Comparison of ENCODE assay signal across 9 cellular contexts in the genomic region with DNA sequence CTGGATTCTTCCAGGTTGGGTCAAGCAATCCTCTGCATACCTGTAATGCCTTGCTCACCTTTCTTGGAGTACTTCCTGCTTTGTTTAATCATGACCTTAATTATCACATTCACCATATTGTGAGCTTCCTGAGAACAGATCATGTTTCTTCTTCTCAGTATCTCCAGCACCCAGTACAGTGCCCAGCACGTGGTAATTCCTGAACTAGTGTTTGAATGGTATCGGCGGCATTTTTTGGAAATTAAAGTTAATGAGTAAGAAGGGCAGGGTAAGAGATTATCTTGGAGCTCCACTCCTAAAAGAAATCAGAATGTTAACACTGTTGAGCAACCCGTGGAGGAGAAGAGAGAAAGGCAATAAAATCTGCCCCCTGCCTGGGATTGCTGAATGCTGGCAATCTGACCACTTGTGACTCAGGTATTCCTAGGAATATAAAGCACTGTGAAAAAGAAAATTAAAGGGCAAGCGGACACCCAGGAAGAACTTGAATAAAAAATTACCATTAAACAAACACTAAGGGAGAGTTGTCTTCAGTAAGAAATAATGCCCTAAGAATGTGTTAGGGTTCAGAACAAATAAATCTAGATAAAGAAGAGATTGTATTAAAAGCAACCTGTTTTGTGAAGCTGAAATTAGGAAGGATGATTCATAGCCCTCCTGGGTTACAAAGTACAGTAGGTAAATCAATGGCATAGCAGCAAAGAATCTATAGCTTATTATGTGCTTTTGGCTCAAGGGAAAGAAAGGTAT.
DNase-seq lines count a peak whose midpoint lies in the region; ATAC-seq and TF ChIP-seq lines count a peak whose summit lies in the region.
"Had no signal": no experiment of that assay in that cellular context is flagged by ENCODE, and none has a peak within 500 bp of the region (broad histone marks: within the 10 kb centered on the region; RNA-seq: fewer than 3 reads in every experiment).

No MANE protein-coding gene starts in this region.

- no peak for TF ChIP-seq CTCF in endothelial cell (IDR thresholded peaks at IDR 0.05; ENCODE audit: unreplicated experiment)
- no peak for TF ChIP-seq CTCF in CD4-positive, alpha-beta T cell (IDR thresholded peaks at IDR 0.05)

- H3K27ac Mint-ChIP-seq in endothelial cell (ENCODE audit: unreplicated experiment): no peak overlapping the region
- no peak overlapping the region for H3K27ac Mint-ChIP-seq in CD4-positive, alpha-beta T cell

- no peaks in the 10 kb centered on the region for H3K4me1 Mint-ChIP-seq in endothelial cell (ENCODE audit: unreplicated experiment)
- peaks cover 56% of the 10 kb centered on the region for H3K4me1 Mint-ChIP-seq in CD4-positive, alpha-beta T cell (ENCODE audit: low read depth)

- no peak for ATAC-seq in CD4-positive, alpha-beta T cell (ENCODE audit: poor library complexity)
- ATAC-seq: activated CD4-positive, CD25-positive, alpha-beta regulatory T cell treated with anti-CD3 and anti-CD28 coated beads, Interleukin-2, amount 50 U/mL, for 24 hours had no signal

- H3K36me3 ChIP-seq in skeletal muscle tissue (ENCODE audit: control insufficient read depth in 3 of 3, insufficient read depth in 3 of 3, low read length in 3 of 3): no peaks in the 10 kb centered on the region

- H3K4me1 ChIP-seq in skeletal muscle tissue (ENCODE audit: control insufficient read depth in 3 of 3, insufficient read depth in 3 of 3, low read length in 3 of 3): peaks cover 19 to 24% (median 24%) of the 10 kb centered on the region in 3 donors

- peak; percentile 66 for DNase-seq in HCEC 1CT
- peak; percentile 12 for DNase-seq in NCI-H774 (lab: John Stamatoyannopoulos, UW)
- DNase-seq in fibroblast of peridontal ligament (ENCODE audit: extremely low read depth): peak; percentile 71
- no peak for DNase-seq in GM19240 (ENCODE audit: insufficient read length, low spot score)
- DNase-seq in endothelial cell (ENCODE audit: low spot score): no peak
- no peak for DNase-seq in CD4-positive, alpha-beta T cell
- no peak for DNase-seq in stimulated activated CD4-positive, alpha-beta T cell treated with anti-CD3 and anti-CD28 coated beads, Interleukin-2, amount 100 ng/mL, for 24 hours

- no peak overlapping the region for H3K9ac ChIP-seq in skeletal muscle tissue (ENCODE audit: low read depth in 1 of 3, low read length in 3 of 3)

- no peaks in the 10 kb centered on the region for H3K9me3 ChIP-seq in skeletal muscle tissue (ENCODE audit: control insufficient read depth in 3 of 3, low read length in 3 of 3)
- H3K9me3 ChIP-seq in CD4-positive, alpha-beta T cell (ENCODE audit: control insufficient read depth, low read length): no peaks in the 10 kb centered on the region

- no peak overlapping the region for H3K4me3 Mint-ChIP-seq in endothelial cell (ENCODE audit: unreplicated experiment)
- H3K4me3 Mint-ChIP-seq in CD4-positive, alpha-beta T cell: no peak overlapping the region

- POLR2A ChIA-PET in CD4-positive, alpha-beta T cell (lab: Charles Lee): interaction anchor here (1.1 to 1.7 kb wide), 4 partner anchors 10 to 130 kb away, joined by 3 to 6 read pairs (median 4); a partner anchor contains a TSS

- no peaks in the 10 kb centered on the region for H3K36me3 Mint-ChIP-seq in endothelial cell (ENCODE audit: low read depth, unreplicated experiment)
- no peaks in the 10 kb centered on the region for H3K36me3 Mint-ChIP-seq in CD4-positive, alpha-beta T cell (ENCODE audit: low read depth)

- peak overlapping the region in 1 of 3 donors; percentile 16 for H3K4me3 ChIP-seq in skeletal muscle tissue (ENCODE audit: low read length in 3 of 3)

- no peaks in the 10 kb centered on the region for H3K27me3 ChIP-seq in skeletal muscle tissue (ENCODE audit: control insufficient read depth in 3 of 3, insufficient read depth in 3 of 3, low read length in 3 of 3)
- no peaks in the 10 kb centered on the region for H3K27me3 ChIP-seq in CD4-positive, alpha-beta T cell (ENCODE audit: control insufficient read depth, insufficient read depth, low read length)

- intact Hi-C loops in CD4-positive, alpha-beta T cell (cut with DNase I, micrococcal nuclease): no loop called here

- CTCF ChIA-PET in CD4-positive, alpha-beta T cell (lab: Charles Lee): interaction anchor here (0.9 to 1.1 kb wide), 2 partner anchors 20 to 168 kb away, joined by 3 read pairs; no protein-coding TSS in a partner anchor

- H3K27ac ChIP-seq in skeletal muscle tissue (ENCODE audit: low read depth, low read length): peak overlapping the region; percentile 69
- no peak overlapping the region for H3K27ac ChIP-seq in CD4-positive, alpha-beta T cell (ENCODE audit: low read depth, low read length)

- no peaks in the 10 kb centered on the region for H3K27me3 Mint-ChIP-seq in endothelial cell (ENCODE audit: unreplicated experiment)
- H3K27me3 Mint-ChIP-seq in CD4-positive, alpha-beta T cell: no peaks in the 10 kb centered on the region

- H3K9me3 Mint-ChIP-seq in endothelial cell (ENCODE audit: unreplicated experiment): no peaks in the 10 kb centered on the region
- no peaks in the 10 kb centered on the region for H3K9me3 Mint-ChIP-seq in CD4-positive, alpha-beta T cell

Comparison
In these comparisons a context has a peak if more than half of its experiments do, and no peak if none do; other contexts are left out.
1. DNase-seq: peak in HCEC 1CT (single experiment), NCI-H774 (single experiment) and fibroblast of peridontal ligament (single experiment); none in GM19240 (single experiment), endothelial cell (single experiment), CD4-positive, alpha-beta T cell (0 of 10) and stimulated activated CD4-positive, alpha-beta T cell treated with anti-CD3 and anti-CD28 coated beads, Interleukin-2, amount 100 ng/mL, for 24 hours (0 of 2).